9 cellular contexts compared by ENCODE assay signal in the genomic region with DNA sequence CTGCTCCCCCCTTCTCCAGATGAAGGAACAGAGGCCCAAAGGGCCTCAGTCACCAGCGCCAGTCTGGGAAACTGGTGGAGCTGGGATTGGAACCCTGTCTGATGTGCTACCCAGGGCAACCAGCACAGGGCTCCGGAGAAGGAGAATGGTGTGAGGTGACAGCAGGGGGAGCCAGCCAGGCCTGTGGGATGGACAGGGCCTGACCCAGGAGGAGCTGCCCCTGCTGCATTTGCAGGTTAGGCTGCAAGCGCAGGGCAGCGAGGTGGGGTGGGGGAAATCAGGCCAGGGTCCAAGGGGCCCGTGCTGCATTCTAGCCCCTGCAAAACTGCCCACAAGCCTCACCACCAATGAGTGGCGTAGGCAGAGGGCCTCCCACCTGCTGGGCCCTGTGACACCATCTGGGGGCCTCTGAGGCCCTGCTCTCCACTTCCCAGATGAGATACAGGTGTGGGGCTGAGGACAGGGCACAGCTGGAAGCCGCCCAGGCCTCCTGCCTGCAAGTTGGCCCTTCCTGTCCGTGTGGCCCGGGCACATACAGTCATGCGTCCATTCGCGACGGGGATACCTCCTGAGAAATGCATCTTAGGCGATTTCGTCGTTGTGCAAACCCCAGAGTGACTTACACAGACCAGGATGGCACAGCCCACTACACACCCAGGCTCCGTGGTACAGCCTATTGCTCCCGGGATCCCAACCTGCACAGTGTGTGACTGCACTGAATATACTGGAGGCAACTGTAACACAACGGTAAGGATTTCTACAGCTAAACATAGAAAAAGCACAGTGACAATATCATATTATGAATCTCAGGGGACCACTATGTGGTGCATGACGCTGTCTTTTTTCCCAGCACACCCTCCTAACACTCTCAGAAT. TPM values are rescaled to one million over a fixed set of nuclear protein-coding genes. Genes with fewer than 3 reads are reported as not detected.
DNase-seq lines count a peak whose midpoint lies in the region; ATAC-seq, FAIRE-seq and TF ChIP-seq lines count a peak whose summit lies in the region.
"Had no signal": no experiment of that assay in that cellular context is flagged by ENCODE, and none has a peak within 500 bp of the region (broad histone marks: within the 10 kb centered on the region; RNA-seq: fewer than 3 reads in every experiment).

No MANE protein-coding gene starts in this region.

- no peak for TF ChIP-seq POLR2A in vagina (IDR thresholded peaks at IDR 0.05)

- intact Hi-C loops in mucosa of descending colon (cut with DNase I, micrococcal nuclease) (no loop called here), vagina (cut with DNase I) (no loop called here)

- H3K4me1 ChIP-seq in mucosa of descending colon (ENCODE audit: low read depth) (no peaks in the 10 kb centered on the region), vagina (no peaks in the 10 kb centered on the region)

- TF ChIP-seq CTCF in GM06990 (IDR thresholded peaks at IDR 0.05; ENCODE audit: insufficient read depth, low read length, poor library complexity, severe bottlenecking) (peak; percentile 36), bronchial epithelial cell (IDR thresholded peaks at IDR 0.05; ENCODE audit: insufficient read depth, low read length, severe bottlenecking) (peak; percentile 21), mucosa of descending colon (IDR thresholded peaks at IDR 0.05) (no peak), vagina (IDR thresholded peaks at IDR 0.05) (no peak)

- FAIRE-seq in bronchial epithelial cell (lab: Jason Lieb, UNC), result no peak

- ATAC-seq in mucosa of descending colon (peak; percentile 32), HG02938 (IDR thresholded peaks at IDR 0.05; ENCODE audit: unreplicated experiment) (no peak), HG03045 (IDR thresholded peaks at IDR 0.05; ENCODE audit: unreplicated experiment) (no peak)

- H3K27me3 ChIP-seq in GM06990 (replicated peaks; ENCODE audit: control insufficient read depth, insufficient read depth, low read length) (peaks cover 2% of the 10 kb centered on the region), bronchial epithelial cell (ENCODE audit: control insufficient read depth, insufficient read depth, low read length) (peaks cover 2% of the 10 kb centered on the region), vagina (no peaks in the 10 kb centered on the region)
- H3K27me3 ChIP-seq: adrenal gland had no signal

- no peak for DNase-seq in GM06990 (ENCODE audit: extremely low read depth, insufficient read length)
- DNase-seq in HuH-7 (ENCODE audit: low spot score), result peak; percentile 56
- no peak for DNase-seq in bronchial epithelial cell (ENCODE audit: low read depth)
- peak in 2 of 3 donors; percentile 25 to 36 for DNase-seq in mucosa of descending colon
- DNase-seq in midbrain (lab: John Stamatoyannopoulos, UW), result no peak
- DNase-seq in vagina (ENCODE audit: extremely low spot score in 2 of 2), result no peak

- H3K9me3 ChIP-seq in mucosa of descending colon (no peaks in the 10 kb centered on the region), vagina (no peaks in the 10 kb centered on the region)
- H3K9me3 ChIP-seq: adrenal gland had no signal

- H3K27ac ChIP-seq in vagina, result no peak overlapping the region
- H3K27ac ChIP-seq: adrenal gland had no signal

- H3K36me3 ChIP-seq in GM06990 (ENCODE audit: control insufficient read depth, insufficient read depth, low read length), result no peaks in the 10 kb centered on the region
- H3K36me3 ChIP-seq in bronchial epithelial cell (ENCODE audit: control insufficient read depth, insufficient read depth, low read length), result no peaks in the 10 kb centered on the region
- H3K36me3 ChIP-seq in mucosa of descending colon (ENCODE audit: low read depth), result no peaks in the 10 kb centered on the region
- no peaks in the 10 kb centered on the region for H3K36me3 ChIP-seq in vagina
- H3K36me3 ChIP-seq: adrenal gland had no signal

- H3K4me3 ChIP-seq in GM06990 (replicated peaks; ENCODE audit: low read depth, low read length) (no peak overlapping the region), bronchial epithelial cell (ENCODE audit: low read depth, low read length) (no peak overlapping the region), mucosa of descending colon (no peak overlapping the region), vagina (no peak overlapping the region)
- H3K4me3 ChIP-seq: adrenal gland had no signal

RNA-seq across cellular contexts. Expression of gene RASGEF1A, which starts 45.2 kb away (rescaled TPM):
- total RNA-seq in bronchial epithelial cell (12.1 and 19.7 TPM in 2 replicates), mucosa of descending colon (1 to 10 TPM in 1 of 3 donors, under 1 TPM in 2; 0.43 to 1.2 (median 0.58) TPM), vagina (14.5 TPM)

Comparison
In these comparisons a context has a peak if more than half of its experiments do, and no peak if none do; other contexts are left out.
1. DNase-seq: peak in HuH-7 (single experiment) and mucosa of descending colon (2 of 3); none in GM06990 (single experiment), bronchial epithelial cell (single experiment), midbrain (single experiment) and vagina (0 of 2).
2. CTCF ChIP-seq: peak in GM06990 (single experiment) and bronchial epithelial cell (single experiment); none in mucosa of descending colon (single experiment) and vagina (0 of 3).